Comparison of ENCODE assay signal across 2 cellular contexts in genomic region chr2:232543491-232543890, GRCh38.
TF ChIP-seq lines count a peak whose summit lies in the region.

No MANE protein-coding gene starts in this region.

TF ChIP-seq in SK-N-SH, 30 proteins besides CTCF, POLR2A, EP300 and RAD21:
- TF ChIP-seq RXRA (IDR thresholded peaks at IDR 0.05; ENCODE audit: borderline replicate concordance, low read depth), result no peak
- no peak for TF ChIP-seq GATA2 (CRISPR knock-in tag; IDR thresholded peaks at IDR 0.05)

TF ChIP-seq in SK-N-SH treated with all-trans-retinoic acid at 6 μM for 48 hours, 23 proteins besides CTCF, POLR2A, EP300 and RAD21:
- TF ChIP-seq CSDC2 (CRISPR knock-in tag; IDR thresholded peaks at IDR 0.05) (no peak), RARB (CRISPR knock-in tag; IDR thresholded peaks at IDR 0.05) (no peak), CSRNP3 (CRISPR knock-in tag; IDR thresholded peaks at IDR 0.05) (no peak), SNAI2 (CRISPR knock-in tag; IDR thresholded peaks at IDR 0.05) (no peak), TOX (CRISPR knock-in tag; IDR thresholded peaks at IDR 0.05; ENCODE audit: borderline replicate concordance) (no peak), TCF4 (CRISPR knock-in tag; IDR thresholded peaks at IDR 0.05; ENCODE audit: borderline replicate concordance) (no peak), ARNTL (CRISPR knock-in tag; IDR thresholded peaks at IDR 0.05; ENCODE audit: borderline replicate concordance, low read depth) (no peak), CREB5 (CRISPR knock-in tag; IDR thresholded peaks at IDR 0.05; ENCODE audit: low read depth) (no peak), ZNF70 (CRISPR knock-in tag; IDR thresholded peaks at IDR 0.05) (no peak), ZFP3 (CRISPR knock-in tag; IDR thresholded peaks at IDR 0.05) (no peak), POU6F1 (CRISPR knock-in tag; IDR thresholded peaks at IDR 0.05; ENCODE audit: borderline replicate concordance, low read depth) (no peak), OSR1 (CRISPR knock-in tag; IDR thresholded peaks at IDR 0.05) (no peak), PATZ1 (CRISPR knock-in tag; IDR thresholded peaks at IDR 0.05; ENCODE audit: borderline replicate concordance) (no peak), ZC3H10 (CRISPR knock-in tag; IDR thresholded peaks at IDR 0.05) (no peak), ESRRG (CRISPR knock-in tag; IDR thresholded peaks at IDR 0.05) (no peak), ZFP30 (CRISPR knock-in tag; IDR thresholded peaks at IDR 0.05) (no peak), ISL1 (CRISPR knock-in tag; IDR thresholded peaks at IDR 0.05) (no peak)
